Comparison of ENCODE assay signal across 13 cellular contexts in genomic region chr20:584375-585301, GRCh38. TPM values are rescaled to one million over a fixed set of nuclear protein-coding genes. Genes with fewer than 3 reads are reported as not detected.
A peak's percentile ranks its signal among the peaks of the same experiment; 100 is the strongest.
DNase-seq lines count a peak whose midpoint lies in the region; ATAC-seq and TF ChIP-seq lines count a peak whose summit lies in the region.
"Had no signal": no experiment of that assay in that cellular context is flagged by ENCODE, and none has a peak within 500 bp of the region (broad histone marks: within the 10 kb centered on the region; RNA-seq: fewer than 3 reads in every experiment).

No MANE protein-coding gene starts in this region.

- H3K27ac ChIP-seq in suprapubic skin, result no peak overlapping the region
- H3K27ac ChIP-seq: SJSA1 had no signal

- peaks cover 46% of the 10 kb centered on the region for H3K27me3 ChIP-seq in suprapubic skin

- POLR2A ChIA-PET in activated CD4-positive, alpha-beta T cell treated with anti-CD3 and anti-CD28 coated beads for 36 hours (lab: Charles Lee), result no interaction called here

- CTCF ChIA-PET in activated CD4-positive, alpha-beta T cell treated with anti-CD3 and anti-CD28 coated beads for 36 hours (lab: Charles Lee), result interaction anchor here (0.6 to 1.8 kb wide), 5 partner anchors 34 to 1516 kb away, joined by 3 to 9 read pairs (median 4); no protein-coding TSS in a partner anchor

- peaks cover 8% of the 10 kb centered on the region for H3K27me3 Mint-ChIP-seq in activated CD4-positive, alpha-beta T cell treated with anti-CD3 and anti-CD28 coated beads for 36 hours
- H3K27me3 Mint-ChIP-seq in memory B cell, result peaks cover 11% of the 10 kb centered on the region

- no peak for TF ChIP-seq CTCF in suprapubic skin (IDR thresholded peaks at IDR 0.05)

- TF ChIP-seq POLR2A in suprapubic skin (IDR thresholded peaks at IDR 0.05), result no peak

- H3K36me3 Mint-ChIP-seq in activated CD4-positive, alpha-beta T cell treated with anti-CD3 and anti-CD28 coated beads for 36 hours (ENCODE audit: low read depth), result no peaks in the 10 kb centered on the region
- no peaks in the 10 kb centered on the region for H3K36me3 Mint-ChIP-seq in memory B cell

- ATAC-seq in activated CD4-positive, alpha-beta T cell treated with anti-CD3 and anti-CD28 coated beads for 36 hours, result peak; percentile 97
- ATAC-seq in HG02885 (IDR thresholded peaks at IDR 0.05; ENCODE audit: poor library complexity, unreplicated experiment) (peak; percentile 64), memory B cell (ENCODE audit: low read depth) (peak; percentile 29)

- H3K27ac Mint-ChIP-seq in activated CD4-positive, alpha-beta T cell treated with anti-CD3 and anti-CD28 coated beads for 36 hours, result no peak overlapping the region
- H3K27ac Mint-ChIP-seq in memory B cell, result no peak overlapping the region

- intact Hi-C loops in activated CD4-positive, alpha-beta T cell treated with anti-CD3 and anti-CD28 coated beads for 36 hours (cut with DNase I, micrococcal nuclease), result no loop called here

- H3K9me3 Mint-ChIP-seq in activated CD4-positive, alpha-beta T cell treated with anti-CD3 and anti-CD28 coated beads for 36 hours (ENCODE audit: low read depth), result no peaks in the 10 kb centered on the region
- no peaks in the 10 kb centered on the region for H3K9me3 Mint-ChIP-seq in memory B cell

- no peak for TF ChIP-seq EP300 in suprapubic skin (IDR thresholded peaks at IDR 0.05)

- no peaks in the 10 kb centered on the region for H3K4me1 ChIP-seq in suprapubic skin
- H3K4me1 ChIP-seq: SJSA1 had no signal

- H3K4me1 Mint-ChIP-seq in activated CD4-positive, alpha-beta T cell treated with anti-CD3 and anti-CD28 coated beads for 36 hours, result no peaks in the 10 kb centered on the region
- no peaks in the 10 kb centered on the region for H3K4me1 Mint-ChIP-seq in memory B cell

- no peaks in the 10 kb centered on the region for H3K9me3 ChIP-seq in suprapubic skin
- H3K9me3 ChIP-seq: SJSA1 had no signal

- no peaks in the 10 kb centered on the region for H3K36me3 ChIP-seq in suprapubic skin
- H3K36me3 ChIP-seq: SJSA1 had no signal

- WGBS in suprapubic skin, result 64% methylated on average over 10 of the region's 10 CpGs

- no peak overlapping the region for H3K4me3 Mint-ChIP-seq in activated CD4-positive, alpha-beta T cell treated with anti-CD3 and anti-CD28 coated beads for 36 hours
- H3K4me3 Mint-ChIP-seq in memory B cell, result no peak overlapping the region

- DNase-seq in activated CD4-positive, alpha-beta T cell treated with anti-CD3 and anti-CD28 coated beads for 36 hours, result peak; percentile 52
- no peak for DNase-seq in activated CD4-positive, alpha-beta T cell treated with anti-CD3 and anti-CD28 coated beads for 4 hours
- peak; percentile 36 for DNase-seq in SK-N-DZ (ENCODE audit: low spot score)
- no peak for DNase-seq in memory B cell (ENCODE audit: low spot score in 2 of 2)
- no peak for DNase-seq in ureter (ENCODE audit: low spot score)
- no peak for DNase-seq in suprapubic skin (ENCODE audit: low spot score in 2 of 2)
- DNase-seq in NCI-H2196 (lab: John Stamatoyannopoulos, UW; ENCODE audit: unreplicated experiment), result no peak
- DNase-seq: activated CD8-positive, alpha-beta memory T cell treated with anti-CD3 and anti-CD28 coated beads, Interleukin-2, amount 50 U/mL, for 4 hours; cerebellar nuclear complex; NCI-H1048 had no signal

- H3K4me3 ChIP-seq in suprapubic skin, result no peak overlapping the region
- H3K4me3 ChIP-seq: SJSA1 had no signal

RNA-seq across cellular contexts. Expression of gene TCF15, which starts 25.5 kb away (rescaled TPM):
- not detected for total RNA-seq in activated CD4-positive, alpha-beta T cell treated with anti-CD3 and anti-CD28 coated beads for 36 hours
- 1.3 and 1.7 TPM in 2 replicates for polyA plus RNA-seq in SK-N-DZ (2014; cell fraction: cytosol; rRNA removed)
- polyA plus RNA-seq in SK-N-DZ (2014; cell fraction: nucleus; rRNA removed), result 0.96 and 2.2 TPM in 2 replicates
- total RNA-seq in ureter, result 0.65 TPM
- total RNA-seq in suprapubic skin, result under 1 TPM in 1 of 4 donors, not detected in 3; 0.76 TPM
- total RNA-seq: fibroblast of villous mesenchyme, SJSA1 had no signal

RNA-seq across cellular contexts. Expression of gene CSNK2A1, which starts 41.0 kb away (rescaled TPM):
- 100 to 1,000 TPM; 179 to 254 TPM for total RNA-seq in activated CD4-positive, alpha-beta T cell treated with anti-CD3 and anti-CD28 coated beads for 36 hours
- 146 and 149 TPM in 2 replicates for polyA plus RNA-seq in SK-N-DZ (2014; cell fraction: cytosol; rRNA removed)
- 86.3 and 90.8 TPM in 2 replicates for polyA plus RNA-seq in SK-N-DZ (2014; cell fraction: nucleus; rRNA removed)
- 160 TPM for total RNA-seq in ureter
- total RNA-seq in suprapubic skin, result 100 to 1,000 TPM in 2 of 4 donors, 10 to 100 TPM in 2; 85.0 to 107 (median 96.9) TPM

Comparison
In these comparisons a context has a peak if more than half of its experiments do, and no peak if none do; other contexts are left out.
1. DNase-seq: peak in activated CD4-positive, alpha-beta T cell treated with anti-CD3 and anti-CD28 coated beads for 36 hours (single experiment) and SK-N-DZ (single experiment); none in activated CD4-positive, alpha-beta T cell treated with anti-CD3 and anti-CD28 coated beads for 4 hours (0 of 2), memory B cell (0 of 2), ureter (single experiment), suprapubic skin (0 of 2) and NCI-H2196 (single experiment).
2. ATAC-seq: peak in every context shown above with its lines; median percentile 97 in activated CD4-positive, alpha-beta T cell treated with anti-CD3 and anti-CD28 coated beads for 36 hours; 64 in HG02885; 29 in memory B cell.